In the genomic region with DNA sequence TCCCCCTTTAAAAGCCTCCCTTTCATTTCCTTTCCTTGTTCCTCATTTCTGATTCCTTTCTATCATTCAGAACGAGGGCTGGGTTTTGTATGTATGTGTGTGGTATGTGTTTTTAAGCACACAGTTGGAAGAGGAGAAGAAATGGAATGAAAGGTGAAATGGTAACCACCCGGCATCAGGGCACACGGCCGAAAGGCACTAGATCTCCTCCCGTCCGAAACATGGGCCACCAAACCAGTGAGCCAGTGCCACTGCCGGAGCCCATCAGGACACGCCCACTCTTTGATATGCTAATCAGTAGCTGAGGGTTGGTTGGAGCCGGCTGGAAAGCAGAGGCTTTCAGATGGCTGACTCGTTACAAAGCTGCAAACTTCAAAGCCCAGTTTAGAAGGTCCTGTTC, we compare ENCODE assay signal across 12 cellular contexts.
A peak's percentile ranks its signal among the peaks of the same experiment; 100 is the strongest.
DNase-seq lines count a peak whose midpoint lies in the region; ATAC-seq lines count a peak whose summit lies in the region.
"Had no signal": no experiment of that assay in that cellular context is flagged by ENCODE, and none has a peak within 500 bp of the region (broad histone marks: within the 10 kb centered on the region; RNA-seq: fewer than 3 reads in every experiment).

No MANE protein-coding gene starts in this region.

- H3K36me3 Mint-ChIP-seq in naive thymus-derived CD8-positive, alpha-beta T cell, result peaks cover 0 to 3% (median 0%) of the 10 kb centered on the region in 3 donors

- ATAC-seq in left cardiac atrium (peak; percentile 41 to 72), HG03565 (IDR thresholded peaks at IDR 0.05; ENCODE audit: unreplicated experiment) (no peak)
- ATAC-seq in naive thymus-derived CD8-positive, alpha-beta T cell, result no peak
- ATAC-seq: left lobe of liver had no signal

- H3K27ac Mint-ChIP-seq in naive thymus-derived CD8-positive, alpha-beta T cell, result no peak overlapping the region

- POLR2A ChIA-PET in naive thymus-derived CD8-positive, alpha-beta T cell (lab: Charles Lee), result no interaction called here

- DNase-seq in stimulated activated CD4-positive, alpha-beta T cell treated with anti-CD3 and anti-CD28 coated beads, Interleukin-2, amount 100 ng/mL, for 4 hours (ENCODE audit: low read depth), result peak; percentile 1
- DNase-seq in stimulated activated CD4-positive, alpha-beta T cell treated with anti-CD3 and anti-CD28 coated beads, Interleukin-4, amount 100 ng/mL, for 1 hour, result no peak
- DNase-seq in SW480 (ENCODE audit: low spot score) (peak; percentile 64), left cardiac atrium (peak; percentile 31), DMS79 (lab: John Stamatoyannopoulos, UW) (no peak)
- DNase-seq in stimulated activated CD8-positive, alpha-beta memory T cell treated with anti-CD3 and anti-CD28 coated beads, Interleukin-4, amount 100 ng/mL, for 48 hours, result no peak
- DNase-seq in naive thymus-derived CD8-positive, alpha-beta T cell, result no peak
- DNase-seq: activated CD4-positive, CD25-positive, alpha-beta regulatory T cell; GF-D8; NCI-H446 treated with DMSO at 0.1 percent for 48 hours had no signal

- intact Hi-C loops in left cardiac atrium (cut with DNase I), result no loop called here

- no peak overlapping the region for H3K4me3 Mint-ChIP-seq in naive thymus-derived CD8-positive, alpha-beta T cell

- H3K27me3 Mint-ChIP-seq in naive thymus-derived CD8-positive, alpha-beta T cell, result peaks cover 2 to 13% (median 9%) of the 10 kb centered on the region in 5 donors

- H3K4me1 Mint-ChIP-seq in naive thymus-derived CD8-positive, alpha-beta T cell, result peaks cover 0 to 17% (median 6%) of the 10 kb centered on the region in 4 donors

- H3K9me3 Mint-ChIP-seq in naive thymus-derived CD8-positive, alpha-beta T cell, result no peaks in the 10 kb centered on the region

Comparison
In these comparisons a context has a peak if more than half of its experiments do, and no peak if none do; other contexts are left out.
1. DNase-seq: peak in stimulated activated CD4-positive, alpha-beta T cell treated with anti-CD3 and anti-CD28 coated beads, Interleukin-2, amount 100 ng/mL, for 4 hours (single experiment), SW480 (single experiment) and left cardiac atrium (single experiment); none in stimulated activated CD4-positive, alpha-beta T cell treated with anti-CD3 and anti-CD28 coated beads, Interleukin-4, amount 100 ng/mL, for 1 hour (single experiment), stimulated activated CD8-positive, alpha-beta memory T cell treated with anti-CD3 and anti-CD28 coated beads, Interleukin-4, amount 100 ng/mL, for 48 hours (single experiment), DMS79 (single experiment) and naive thymus-derived CD8-positive, alpha-beta T cell (0 of 10).
2. ATAC-seq: peak in left cardiac atrium (2 of 2); none in HG03565 (single experiment) and naive thymus-derived CD8-positive, alpha-beta T cell (0 of 2).